In the genomic region with DNA sequence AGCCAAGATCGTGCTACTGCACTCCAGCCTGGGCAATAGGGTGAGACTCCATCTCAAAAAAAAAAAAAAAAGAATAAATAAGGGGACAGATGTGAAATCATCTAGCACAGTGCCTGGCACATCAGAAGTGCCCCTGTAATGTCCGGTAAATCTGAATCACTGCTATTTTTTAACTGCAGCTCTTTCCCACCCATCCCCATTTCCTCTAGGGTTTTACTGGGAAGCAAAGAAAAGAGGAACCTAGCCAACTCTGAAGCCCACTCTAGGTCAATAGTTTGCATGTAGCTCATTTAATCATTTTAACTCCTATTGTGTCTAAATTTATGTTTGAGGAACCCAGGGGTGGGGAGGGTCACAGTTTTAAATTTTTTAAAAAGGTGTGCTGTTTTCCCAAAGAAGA, we compare ENCODE assay signal across 20 cellular contexts. TPM values are rescaled to one million over a fixed set of nuclear protein-coding genes. Genes with fewer than 3 reads are reported as not detected.
DNase-seq lines count a peak whose midpoint lies in the region; ATAC-seq lines count a peak whose summit lies in the region.
"Had no signal": no experiment of that assay in that cellular context is flagged by ENCODE, and none has a peak within 500 bp of the region (broad histone marks: within the 10 kb centered on the region; RNA-seq: fewer than 3 reads in every experiment).

No MANE protein-coding gene starts in this region.

- DNase-seq in KBM-7 (peak; percentile 14), dermis microvascular lymphatic vessel endothelial cell (ENCODE audit: low read depth in 2 of 2) (peak; percentile 39 to 63), 8988T (no peak), NCI-H1694 (lab: John Stamatoyannopoulos, UW) (no peak)
- DNase-seq: BE2C; C1 segment of cervical spinal cord; CD4-positive, alpha-beta memory T cell; CD4-positive, CD25-positive, alpha-beta regulatory T cell; CD8-positive, alpha-beta memory T cell; COR-L47; DMS 273 treated with DMSO at 0.1 percent for 48 hours; DMS153; DMS53; DMS79; DND-41; EL; GDM1 had no signal

- ATAC-seq in HG03342 (IDR thresholded peaks at IDR 0.05; ENCODE audit: unreplicated experiment), result no peak
- ATAC-seq: A549, GM12878 had no signal

- in situ Hi-C loops in KBM-7 (cut with MboI; ENCODE audit: low pct_unique_long_range_greater_than_20kb, low sequenced_read_pairs), result no loop called here

RNA-seq across cellular contexts. Expression of a gene that starts 26.0 kb away (rescaled TPM):
- 49.0 and 80.4 TPM in 2 replicates for total RNA-seq in dermis microvascular lymphatic vessel endothelial cell

Comparison
In these comparisons a context has a peak if more than half of its experiments do, and no peak if none do; other contexts are left out.
1. DNase-seq: peak in KBM-7 (single experiment) and dermis microvascular lymphatic vessel endothelial cell (2 of 2); none in 8988T (single experiment) and NCI-H1694 (single experiment).